In the genomic region with DNA sequence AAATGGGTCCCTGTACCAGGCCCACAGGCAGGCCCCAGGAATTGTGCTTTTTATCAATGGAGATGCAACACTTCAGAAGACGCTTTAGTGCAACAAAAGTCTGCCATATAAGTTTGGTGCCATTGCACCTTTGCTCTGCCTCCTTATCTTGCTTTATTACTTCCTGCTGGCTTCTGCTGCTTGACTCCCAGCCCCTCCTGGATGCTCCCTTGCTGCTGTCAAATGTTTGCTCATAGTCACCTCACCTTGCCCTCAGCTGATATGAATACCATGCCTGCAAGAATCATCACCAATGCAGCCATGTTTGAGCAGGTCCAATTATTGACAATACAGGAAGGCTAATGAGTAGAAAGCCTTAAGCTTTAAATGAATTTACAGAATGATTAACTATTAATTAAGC, we compare ENCODE assay signal across 30 cellular contexts. TPM values are rescaled to one million over a fixed set of nuclear protein-coding genes. Genes with fewer than 3 reads are reported as not detected.
"Had no signal": no experiment of that assay in that cellular context is flagged by ENCODE, and none has a peak within 500 bp of the region (broad histone marks: within the 10 kb centered on the region; RNA-seq: fewer than 3 reads in every experiment).

No MANE protein-coding gene starts in this region.

- FAIRE-seq: colon, kidney, urothelium cell line had no signal

- H3K9me3 ChIP-seq: gastrocnemius medialis, left lung, ovary, psoas muscle, sigmoid colon, spleen, testis, tibial artery, upper lobe of left lung had no signal

- H3K9me3 Mint-ChIP-seq: dendritic cell treated with granulocyte-macrophage colony-stimulating factor and Interleukin-4, amounts not matched to agents 40 ng/mL and 50 ng/mL, for 4 days; natural killer cell; stimulated activated memory B cell treated with anti-CD40 and anti-IgM and Interleukin-4, amounts not matched to agents 10 μg/mL and 1 μg/mL and 100 μg/mL, for 72 hours had no signal

- ATAC-seq: esophagus mucosa; gastrocnemius medialis; left lung; natural killer cell; psoas muscle; right cardiac atrium; stimulated activated memory B cell treated with anti-CD40 and anti-IgM and Interleukin-4, amounts not matched to agents 10 μg/mL and 1 μg/mL and 100 μg/mL, for 72 hours; stimulated activated naive CD8-positive, alpha-beta T cell treated with anti-CD3 and anti-CD28 coated beads, Interleukin-15, Interleukin-2, amounts not matched to agents 100 U/mL and 50 U/mL, for 24 hours had no signal

- H3K27ac ChIP-seq: epithelial cell of prostate, gastrocnemius medialis, left lung, ovary, psoas muscle, sigmoid colon, spleen, testis, tibial artery, upper lobe of left lung had no signal

- H3K4me3 Mint-ChIP-seq: dendritic cell treated with granulocyte-macrophage colony-stimulating factor and Interleukin-4, amounts not matched to agents 40 ng/mL and 50 ng/mL, for 4 days; endodermal cell; natural killer cell; stimulated activated memory B cell treated with anti-CD40 and anti-IgM and Interleukin-4, amounts not matched to agents 10 μg/mL and 1 μg/mL and 100 μg/mL, for 72 hours had no signal

- H3K36me3 Mint-ChIP-seq: natural killer cell; stimulated activated memory B cell treated with anti-CD40 and anti-IgM and Interleukin-4, amounts not matched to agents 10 μg/mL and 1 μg/mL and 100 μg/mL, for 72 hours had no signal

- H3K4me1 ChIP-seq: left lung, testis, tibial artery, upper lobe of left lung had no signal

- H3K27me3 ChIP-seq: gastrocnemius medialis, left lung, ovary, sigmoid colon, spleen, testis, tibial artery, upper lobe of left lung had no signal

- DNase-seq: effector CD8-positive, alpha-beta T cell; endodermal cell; foreskin fibroblast; gastrocnemius medialis; head of caudate nucleus; kidney; left lung; mammary epithelial cell; mesendoderm; midbrain; natural killer cell; occipital lobe; ovary; posterior cingulate gyrus; psoas muscle; right cardiac atrium; sigmoid colon; spleen; stimulated activated CD4-positive, alpha-beta T cell treated with anti-CD3 and anti-CD28 coated beads, Interleukin-4, amount 100 ng/mL, for 4 hours; stimulated activated naive CD8-positive, alpha-beta T cell treated with anti-CD3 and anti-CD28 coated beads, Interleukin-15, Interleukin-2, amounts not matched to agents 100 U/mL and 50 U/mL, for 24 hours; substantia nigra; testis; tibial artery; upper lobe of left lung had no signal

- H3K27ac Mint-ChIP-seq: dendritic cell treated with granulocyte-macrophage colony-stimulating factor and Interleukin-4, amounts not matched to agents 40 ng/mL and 50 ng/mL, for 4 days; endodermal cell; natural killer cell; stimulated activated memory B cell treated with anti-CD40 and anti-IgM and Interleukin-4, amounts not matched to agents 10 μg/mL and 1 μg/mL and 100 μg/mL, for 72 hours had no signal

- H3K4me3 ChIP-seq: gastrocnemius medialis, left lung, ovary, psoas muscle, sigmoid colon, spleen, testis, tibial artery, upper lobe of left lung had no signal

- H3K36me3 ChIP-seq: gastrocnemius medialis, left lung, ovary, sigmoid colon, spleen, tibial artery, upper lobe of left lung had no signal

RNA-seq across cellular contexts. Expression of a gene that starts 25.4 kb away (rescaled TPM):
- polyA plus RNA-seq: mammary epithelial cell had no signal
